8 cellular contexts compared by ENCODE assay signal in genomic region chr5:5492087-5492933, GRCh38.
DNase-seq lines count a peak whose midpoint lies in the region.

No MANE protein-coding gene starts in this region.

- DNase-seq in COLO668 (lab: John Stamatoyannopoulos, UW; ENCODE audit: unreplicated experiment) (peak; percentile 41), GM19238 (ENCODE audit: insufficient read length, low spot score) (peak; percentile 21), HuH-7.5 (ENCODE audit: low spot score) (peak; percentile 47), NT2/D1 (ENCODE audit: low read depth, low spot score) (peak; percentile 42), adipocyte (ENCODE audit: low read depth) (peak; percentile 68), hepatic stellate cell (ENCODE audit: low spot score) (peak; percentile 61)
- peak; percentile 39 for DNase-seq in stimulated activated CD4-positive, alpha-beta T cell treated with anti-CD3 and anti-CD28 coated beads, Interleukin-4, amount 100 ng/mL, for 24 hours
- DNase-seq in NK-92 treated with Interleukin-12 subunit alpha and Interleukin-12 subunit beta, amount 100 ng/mL, for 24 hours (lab: John Stamatoyannopoulos, UW): no peak

- H3K9ac ChIP-seq in NT2/D1 (ENCODE audit: insufficient read length, low read depth) (no peak overlapping the region), adipocyte (ENCODE audit: low read length) (no peak overlapping the region)

- peaks cover 4% of the 10 kb centered on the region for H3K4me1 ChIP-seq in NT2/D1 (ENCODE audit: insufficient read depth, insufficient read length)
- H3K4me1 ChIP-seq in adipocyte (ENCODE audit: control insufficient read depth, insufficient read depth, low read length): peaks cover 5% of the 10 kb centered on the region

- H3K4me3 ChIP-seq in NT2/D1 (ENCODE audit: insufficient read length, low read depth): no peak overlapping the region
- no peak overlapping the region for H3K4me3 ChIP-seq in adipocyte (ENCODE audit: low read length)

- H3K27me3 ChIP-seq in NT2/D1 (ENCODE audit: insufficient read depth, insufficient read length) (peaks cover 8% of the 10 kb centered on the region), adipocyte (replicated peaks; ENCODE audit: control insufficient read depth, insufficient read depth, low read length) (peaks cover 2% of the 10 kb centered on the region)

- H3K36me3 ChIP-seq in NT2/D1 (ENCODE audit: insufficient read depth, insufficient read length, low read length): peaks cover 27% of the 10 kb centered on the region
- peaks cover 23% of the 10 kb centered on the region for H3K36me3 ChIP-seq in adipocyte (ENCODE audit: control insufficient read depth, insufficient read depth, low read length, severe bottlenecking)

- H3K9me3 ChIP-seq in NT2/D1 (ENCODE audit: insufficient read depth, low read length) (no peaks in the 10 kb centered on the region), adipocyte (ENCODE audit: control insufficient read depth, low read length) (no peaks in the 10 kb centered on the region)
